ENCODE assay signal across 10 cellular contexts in genomic region chr9:137303031-137303892, GRCh38. TPM values are rescaled to one million over a fixed set of nuclear protein-coding genes. Genes with fewer than 3 reads are reported as not detected.
DNase-seq lines count a peak whose midpoint lies in the region; ATAC-seq lines count a peak whose summit lies in the region.
"Had no signal": no experiment of that assay in that cellular context is flagged by ENCODE, and none has a peak within 500 bp of the region (broad histone marks: within the 10 kb centered on the region; RNA-seq: fewer than 3 reads in every experiment).

No MANE protein-coding gene starts in this region.

- H3K18ac ChIP-seq in neuronal stem cell (ENCODE audit: low read length): peak overlapping the region; percentile 99

- H3K4me2 ChIP-seq in neuronal stem cell (ENCODE audit: insufficient read depth, low read length, poor library complexity, severe bottlenecking): peak overlapping the region; percentile 91

- ATAC-seq in esophagus mucosa (peak; percentile 0), HG03457 (IDR thresholded peaks at IDR 0.05; ENCODE audit: unreplicated experiment) (no peak), HG02970 (IDR thresholded peaks at IDR 0.05; ENCODE audit: low FRiP score, unreplicated experiment) (no peak)

- peaks cover 6% of the 10 kb centered on the region for H3K79me1 ChIP-seq in neuronal stem cell (ENCODE audit: low read depth, low read length)

- peaks cover 4 to 14% of the 10 kb centered on the region in 2 donors for H3K27me3 Mint-ChIP-seq in CD8-positive, alpha-beta memory T cell

- peak overlapping the region; percentile 95 for H4K91ac ChIP-seq in neuronal stem cell (ENCODE audit: low read depth, low read length, poor library complexity)

- H3K23ac ChIP-seq in neuronal stem cell (ENCODE audit: low read depth, low read length, poor library complexity): peak overlapping the region; percentile 85

- no peak overlapping the region for H3K27ac Mint-ChIP-seq in CD8-positive, alpha-beta memory T cell

- peaks cover 18% of the 10 kb centered on the region for H3K27me3 ChIP-seq in CD8-positive, alpha-beta memory T cell (ENCODE audit: insufficient read depth, low read length, poor library complexity, severe bottlenecking)
- H3K27me3 ChIP-seq in neuronal stem cell (ENCODE audit: control insufficient read depth in 3 of 3, insufficient read depth in 3 of 3, low read depth in 1 of 3, low read length in 3 of 3): peaks cover 0 to 7% (median 3%) of the 10 kb centered on the region in 3 experiments

- peak overlapping the region; percentile 76 for H3K4ac ChIP-seq in neuronal stem cell (ENCODE audit: low read length)

- no peaks in the 10 kb centered on the region for H3K9me3 Mint-ChIP-seq in CD8-positive, alpha-beta memory T cell

- peak overlapping the region; percentile 99 for H2BK120ac ChIP-seq in neuronal stem cell (ENCODE audit: low read depth, low read length)

- H4K8ac ChIP-seq in neuronal stem cell (ENCODE audit: low read depth, low read length): peak overlapping the region; percentile 92

- peaks cover 26% of the 10 kb centered on the region for H3K4me1 ChIP-seq in CD8-positive, alpha-beta memory T cell (ENCODE audit: insufficient read depth, low read length)
- H3K4me1 ChIP-seq in neuronal stem cell (ENCODE audit: control insufficient read depth in 2 of 2, insufficient read depth in 1 of 2, low read depth in 1 of 2, low read length in 2 of 2): peaks cover 55 to 61% of the 10 kb centered on the region in 2 donors

- H2AFZ ChIP-seq in neuronal stem cell (ENCODE audit: low read length): peak overlapping the region; percentile 86

- peaks cover 5 to 18% (median 5%) of the 10 kb centered on the region in 3 donors for H3K4me1 Mint-ChIP-seq in CD8-positive, alpha-beta memory T cell

- H2AK5ac ChIP-seq in neuronal stem cell (ENCODE audit: low read depth, low read length): peak overlapping the region; percentile 100

- H3K4me3 Mint-ChIP-seq in CD8-positive, alpha-beta memory T cell: peak overlapping the region in 4 of 7 donors; percentile 28 to 81 (median 36)

- H2BK15ac ChIP-seq in neuronal stem cell (ENCODE audit: low read length): peak overlapping the region; percentile 100

- peak overlapping the region; percentile 98 for H2BK5ac ChIP-seq in neuronal stem cell (ENCODE audit: low read length)

- DNase-seq in CD8-positive, alpha-beta memory T cell: no peak
- DNase-seq in LoVo (ENCODE audit: low spot score) (peak; percentile 48), neuronal stem cell (ENCODE audit: low spot score) (no peak), foreskin melanocyte (no peak), NCI-H2107 treated with DMSO at 0.1 percent for 48 hours (lab: John Stamatoyannopoulos, UW; ENCODE audit: unreplicated experiment) (no peak)
- DNase-seq: stimulated activated CD4-positive, alpha-beta T cell treated with anti-CD3 and anti-CD28 coated beads, Interleukin-4, amount 100 ng/mL, for 1 hour had no signal

- peak overlapping the region; percentile 56 for H3K14ac ChIP-seq in neuronal stem cell (ENCODE audit: low read length)

- H3K9ac ChIP-seq in neuronal stem cell (ENCODE audit: low read depth, low read length, poor library complexity): peak overlapping the region; percentile 84

- CTCF ChIA-PET in CD8-positive, alpha-beta memory T cell (lab: Charles Lee): interaction anchor here (1.6 kb wide), 1 partner anchor 17 kb away, joined by 3 read pairs; no protein-coding TSS in a partner anchor

- H3K36me3 ChIP-seq in CD8-positive, alpha-beta memory T cell (ENCODE audit: insufficient read depth, low read length): no peaks in the 10 kb centered on the region
- H3K36me3 ChIP-seq in neuronal stem cell (replicated peaks in 1 of 2; ENCODE audit: control insufficient read depth in 2 of 2, insufficient read depth in 2 of 2, low read length in 2 of 2): peaks cover 5 to 9% of the 10 kb centered on the region in 2 donors

- peak overlapping the region; percentile 38 for H3K27ac ChIP-seq in CD8-positive, alpha-beta memory T cell (ENCODE audit: low read depth, low read length)
- no peak overlapping the region for H3K27ac ChIP-seq in neuronal stem cell (replicated peaks; ENCODE audit: low read length)

- H2BK12ac ChIP-seq in neuronal stem cell (ENCODE audit: low read length): peak overlapping the region; percentile 94

- no CpG with 5 or more reads among the region's 27 CpGs for WGBS in neuronal stem cell (ENCODE audit: extremely low coverage in 2 of 2, insufficient read length in 2 of 2, insufficient replicate concordance in 1 of 2), 2 donors

- no peak overlapping the region for H3K4me3 ChIP-seq in CD8-positive, alpha-beta memory T cell (ENCODE audit: low read length)
- peak overlapping the region; percentile 38 to 75 for H3K4me3 ChIP-seq in neuronal stem cell (ENCODE audit: low read length in 2 of 2)

- H3K36me3 Mint-ChIP-seq in CD8-positive, alpha-beta memory T cell: no peaks in the 10 kb centered on the region

- POLR2A ChIA-PET in CD8-positive, alpha-beta memory T cell (lab: Charles Lee): interaction anchor here (1.3 kb wide), 1 partner anchor 120 kb away, joined by 3 read pairs; the partner anchor contains the start of genes EXD3 and NOXA1

- H3K9me3 ChIP-seq in CD8-positive, alpha-beta memory T cell (ENCODE audit: low read length): no peaks in the 10 kb centered on the region
- no peaks in the 10 kb centered on the region for H3K9me3 ChIP-seq in neuronal stem cell (replicated peaks in 1 of 2; ENCODE audit: control insufficient read depth in 2 of 2, insufficient read depth in 1 of 2, low read depth in 1 of 2, low read length in 2 of 2)

RNA-seq across cellular contexts. Expression of gene NRARP, which starts 1.2 kb away (rescaled TPM):
- 1 to 10 TPM; 1.9 to 2.3 TPM for total RNA-seq in CD8-positive, alpha-beta memory T cell
- polyA plus RNA-seq in CD8-positive, alpha-beta memory T cell: not detected
- 20.4 TPM for total RNA-seq in esophagus mucosa
- polyA plus RNA-seq in neuronal stem cell (2013, experiment 1 of 2): 51.2 TPM
- polyA plus RNA-seq in neuronal stem cell (2013, experiment 2 of 2): 51.6 TPM

RNA-seq across cellular contexts. Expression of gene TOR4A, which starts 25.7 kb away (rescaled TPM):
- total RNA-seq in CD8-positive, alpha-beta memory T cell: 1 to 10 TPM; 3.3 to 3.9 TPM
- 1.8 TPM for polyA plus RNA-seq in CD8-positive, alpha-beta memory T cell
- 15.4 TPM for total RNA-seq in esophagus mucosa
- 3.1 TPM for polyA plus RNA-seq in neuronal stem cell (2013, experiment 1 of 2)
- polyA plus RNA-seq in neuronal stem cell (2013, experiment 2 of 2): 3.0 TPM

RNA-seq across cellular contexts. Expression of gene NELFB, which starts 48.1 kb away (rescaled TPM):
- 10 to 100 TPM; 67.5 to 72.0 TPM for total RNA-seq in CD8-positive, alpha-beta memory T cell
- polyA plus RNA-seq in CD8-positive, alpha-beta memory T cell: 34.8 TPM
- 36.7 TPM for total RNA-seq in esophagus mucosa
- 45.7 TPM for polyA plus RNA-seq in neuronal stem cell (2013, experiment 1 of 2)
- 46.2 TPM for polyA plus RNA-seq in neuronal stem cell (2013, experiment 2 of 2)

RNA-seq across cellular contexts. Expression of gene STPG3, which starts 52.2 kb away (rescaled TPM):
- total RNA-seq in CD8-positive, alpha-beta memory T cell: under 1 TPM; 0.27 to 0.28 TPM
- polyA plus RNA-seq in CD8-positive, alpha-beta memory T cell: not detected
- total RNA-seq in esophagus mucosa: not detected
- polyA plus RNA-seq in neuronal stem cell (2013, experiment 1 of 2): 0.07 TPM
- not detected for polyA plus RNA-seq in neuronal stem cell (2013, experiment 2 of 2)
- total RNA-seq: NCI-H460 had no signal
